23 cellular contexts compared by ENCODE assay signal in genomic region chr17:56987283-56987834, GRCh38.
"Had no signal": no experiment of that assay in that cellular context is flagged by ENCODE, and none has a peak within 500 bp of the region (broad histone marks: within the 10 kb centered on the region; RNA-seq: fewer than 3 reads in every experiment).

No MANE protein-coding gene starts in this region.

- H3K9me3 Mint-ChIP-seq: activated naive CD8-positive, alpha-beta T cell treated with anti-CD3 and anti-CD28 coated beads for 36 hours; activated T-cell treated with anti-CD3 and anti-CD28 coated beads, Interleukin-2, amount 50 U/mL, for 4 hours; effector memory CD8-positive, alpha-beta T cell; naive thymus-derived CD8-positive, alpha-beta T cell; neural progenitor cell; stimulated activated memory B cell treated with anti-CD40 and anti-IgM and Interleukin-4, amounts not matched to agents 10 μg/mL and 1 μg/mL and 100 μg/mL, for 72 hours; WTC11 had no signal

- H3K9ac ChIP-seq: neural progenitor cell had no signal

- H3K4me2 ChIP-seq: neural progenitor cell, smooth muscle cell had no signal

- H3K4me3 Mint-ChIP-seq: activated naive CD8-positive, alpha-beta T cell treated with anti-CD3 and anti-CD28 coated beads for 36 hours; activated T-cell treated with anti-CD3 and anti-CD28 coated beads, Interleukin-2, amount 50 U/mL, for 4 hours; effector memory CD8-positive, alpha-beta T cell; naive thymus-derived CD8-positive, alpha-beta T cell; neural progenitor cell; stimulated activated memory B cell treated with anti-CD40 and anti-IgM and Interleukin-4, amounts not matched to agents 10 μg/mL and 1 μg/mL and 100 μg/mL, for 72 hours; T-helper 17 cell; WTC11 had no signal

- H3K4me3 ChIP-seq: dorsolateral prefrontal cortex, esophagus muscularis mucosa, left lung, lung, neural progenitor cell, ovary, sigmoid colon, smooth muscle cell, stomach, suprapubic skin, tibial nerve had no signal

- DNase-seq: activated CD8-positive, alpha-beta memory T cell treated with anti-CD3 and anti-CD28 coated beads, Interleukin-2, amount 50 U/mL, for 48 hours; activated naive CD4-positive, alpha-beta T cell treated with Interleukin-2 at 50 U/mL for 16 hours; activated naive CD8-positive, alpha-beta T cell treated with anti-CD3 and anti-CD28 coated beads for 36 hours; activated T-cell treated with anti-CD3 and anti-CD28 coated beads, Interleukin-2, amount 50 U/mL, for 4 hours; central memory CD4-positive, alpha-beta T cell; dorsolateral prefrontal cortex; effector memory CD8-positive, alpha-beta T cell; left lung; naive thymus-derived CD8-positive, alpha-beta T cell; ovary; sigmoid colon; stimulated activated CD4-positive, alpha-beta T cell treated with anti-CD3 and anti-CD28 coated beads, Interleukin-15, amount 100 ng/mL, for 24 hours; stomach; SW 1271; T-helper 17 cell had no signal

- H3K4me1 Mint-ChIP-seq: activated naive CD8-positive, alpha-beta T cell treated with anti-CD3 and anti-CD28 coated beads for 36 hours; T-helper 17 cell had no signal

- H3K4me1 ChIP-seq: esophagus muscularis mucosa, sigmoid colon, tibial nerve had no signal

- H3K36me3 ChIP-seq: ovary had no signal

- H3K9me3 ChIP-seq: esophagus muscularis mucosa, left lung, ovary, sigmoid colon, stomach, suprapubic skin, tibial nerve had no signal

- H3K27ac ChIP-seq: dorsolateral prefrontal cortex, esophagus muscularis mucosa, neural progenitor cell, ovary, sigmoid colon, stomach, suprapubic skin, tibial nerve had no signal

- H3K27me3 ChIP-seq: dorsolateral prefrontal cortex, esophagus muscularis mucosa, left lung, neural progenitor cell, ovary, sigmoid colon, stomach, suprapubic skin, tibial nerve had no signal

- H2AFZ ChIP-seq: neural progenitor cell had no signal

- ATAC-seq: activated T-cell treated with anti-CD3 and anti-CD28 coated beads, Interleukin-2, amount 50 U/mL, for 4 hours; effector memory CD8-positive, alpha-beta T cell; left lung; naive thymus-derived CD8-positive, alpha-beta T cell; stimulated activated memory B cell treated with anti-CD40 and anti-IgM and Interleukin-4, amounts not matched to agents 10 μg/mL and 1 μg/mL and 100 μg/mL, for 72 hours; T-helper 17 cell; WTC11 had no signal

- H3K27me3 Mint-ChIP-seq: activated naive CD8-positive, alpha-beta T cell treated with anti-CD3 and anti-CD28 coated beads for 36 hours; effector memory CD8-positive, alpha-beta T cell; naive thymus-derived CD8-positive, alpha-beta T cell; stimulated activated memory B cell treated with anti-CD40 and anti-IgM and Interleukin-4, amounts not matched to agents 10 μg/mL and 1 μg/mL and 100 μg/mL, for 72 hours; T-helper 17 cell had no signal

- H3K27ac Mint-ChIP-seq: activated naive CD8-positive, alpha-beta T cell treated with anti-CD3 and anti-CD28 coated beads for 36 hours; effector memory CD8-positive, alpha-beta T cell; naive thymus-derived CD8-positive, alpha-beta T cell; neural progenitor cell; stimulated activated memory B cell treated with anti-CD40 and anti-IgM and Interleukin-4, amounts not matched to agents 10 μg/mL and 1 μg/mL and 100 μg/mL, for 72 hours; WTC11 had no signal
